2 cellular contexts compared by ENCODE assay signal in the genomic region with DNA sequence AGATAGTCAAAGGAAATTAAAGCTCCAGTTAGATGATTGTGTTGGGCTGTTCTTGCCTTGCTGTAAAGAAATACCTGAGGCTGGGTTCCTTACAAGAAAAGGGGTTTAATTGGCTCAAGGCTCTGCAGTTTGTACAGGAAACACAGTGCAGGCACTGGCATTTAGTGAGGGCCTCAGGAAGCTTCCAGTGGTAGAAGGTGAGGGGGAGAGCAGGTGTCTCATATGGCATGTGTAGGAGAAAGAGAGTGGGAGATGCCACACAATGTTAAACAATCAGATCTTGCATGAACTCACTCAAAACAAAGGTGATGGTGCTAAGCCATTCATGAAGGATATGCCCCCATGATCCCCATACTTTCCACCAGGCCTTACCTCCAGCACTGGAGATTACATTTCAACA.
TF ChIP-seq lines count a peak whose summit lies in the region.

No MANE protein-coding gene starts in this region.

TF ChIP-seq in GM23338, 12 proteins besides CTCF, POLR2A, EP300 and RAD21:
- TF ChIP-seq POLR2AphosphoS5 (IDR thresholded peaks at IDR 0.05; ENCODE audit: low read depth) = no peak
- TF ChIP-seq, protein P1, sequence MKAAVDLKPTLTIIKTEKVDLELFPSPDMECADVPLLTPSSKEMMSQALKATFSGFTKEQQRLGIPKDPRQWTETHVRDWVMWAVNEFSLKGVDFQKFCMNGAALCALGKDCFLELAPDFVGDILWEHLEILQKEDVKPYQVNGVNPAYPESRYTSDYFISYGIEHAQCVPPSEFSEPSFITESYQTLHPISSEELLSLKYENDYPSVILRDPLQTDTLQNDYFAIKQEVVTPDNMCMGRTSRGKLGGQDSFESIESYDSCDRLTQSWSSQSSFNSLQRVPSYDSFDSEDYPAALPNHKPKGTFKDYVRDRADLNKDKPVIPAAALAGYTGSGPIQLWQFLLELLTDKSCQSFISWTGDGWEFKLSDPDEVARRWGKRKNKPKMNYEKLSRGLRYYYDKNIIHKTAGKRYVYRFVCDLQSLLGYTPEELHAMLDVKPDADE (IDR thresholded peaks at IDR 0.05) = no peak

TF ChIP-seq in H1, 55 proteins besides CTCF, POLR2A, EP300 and RAD21:
- TF ChIP-seq POLR2AphosphoS5 (IDR thresholded peaks at IDR 0.05; ENCODE audit: low read depth, low read length) (peak; percentile 67), TEAD4 (IDR thresholded peaks at IDR 0.05; ENCODE audit: low read depth, low read length) (no peak), TCF12 (IDR thresholded peaks at IDR 0.05; ENCODE audit: low read depth, low read length) (no peak)
- TF ChIP-seq, protein P2, sequence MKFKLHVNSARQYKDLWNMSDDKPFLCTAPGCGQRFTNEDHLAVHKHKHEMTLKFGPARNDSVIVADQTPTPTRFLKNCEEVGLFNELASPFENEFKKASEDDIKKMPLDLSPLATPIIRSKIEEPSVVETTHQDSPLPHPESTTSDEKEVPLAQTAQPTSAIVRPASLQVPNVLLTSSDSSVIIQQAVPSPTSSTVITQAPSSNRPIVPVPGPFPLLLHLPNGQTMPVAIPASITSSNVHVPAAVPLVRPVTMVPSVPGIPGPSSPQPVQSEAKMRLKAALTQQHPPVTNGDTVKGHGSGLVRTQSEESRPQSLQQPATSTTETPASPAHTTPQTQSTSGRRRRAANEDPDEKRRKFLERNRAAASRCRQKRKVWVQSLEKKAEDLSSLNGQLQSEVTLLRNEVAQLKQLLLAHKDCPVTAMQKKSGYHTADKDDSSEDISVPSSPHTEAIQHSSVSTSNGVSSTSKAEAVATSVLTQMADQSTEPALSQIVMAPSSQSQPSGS (IDR thresholded peaks at IDR 0.05; ENCODE audit: low read length) = no peak
TF ChIP-seq in H1: peak in this region for 1.
